Comparison of ENCODE assay signal across 31 cellular contexts in genomic region chr11:23542171-23542570, GRCh38.
"Had no signal": no experiment of that assay in that cellular context is flagged by ENCODE, and none has a peak within 500 bp of the region (broad histone marks: within the 10 kb centered on the region; RNA-seq: fewer than 3 reads in every experiment).

No MANE protein-coding gene starts in this region.

- H3K9me3 Mint-ChIP-seq: activated B cell treated with CpG ODN at 0.5 μM for 24 hours; activated CD4-positive, alpha-beta T cell treated with anti-CD3 and anti-CD28 coated beads, Interleukin-2, amount 10 ng/mL, durations not matched to agents 24 days and 14 days; activated naive CD4-positive, alpha-beta T cell treated with anti-CD3 and anti-CD28 coated beads for 36 hours; activated naive CD8-positive, alpha-beta T cell treated with anti-CD3 and anti-CD28 coated beads for 36 hours; activated T-helper 1 cell treated with anti-CD3 and anti-CD28 coated beads, Interleukin-12 subunit alpha, Interleukin-12 subunit beta, Interleukin-2, Interleukin-4 antibody, amounts not matched to agents 30 ng/mL and 10 ng/mL and 1 ng/mL, durations not matched to agents 14 hours and 24 hours and 36 hours; activated T-helper 17 cell treated with anti-CD3 and anti-CD28 coated beads, Interleukin-2, amount 50 U/mL, for 72 hours had no signal

- H3K27ac ChIP-seq: adrenal gland, body of pancreas, brain microvascular endothelial cell, breast epithelium, VCaP had no signal

- H3K4me3 Mint-ChIP-seq: activated B cell treated with CpG ODN at 0.5 μM for 24 hours; activated CD4-positive, alpha-beta memory T cell treated with anti-CD3 and anti-CD28 coated beads for 36 hours; activated CD4-positive, alpha-beta T cell treated with anti-CD3 and anti-CD28 coated beads, Interleukin-2, amount 10 ng/mL, durations not matched to agents 24 days and 14 days; activated CD8-positive, alpha-beta T cell treated with anti-CD3 and anti-CD28 coated beads for 36 hours; activated naive CD4-positive, alpha-beta T cell treated with anti-CD3 and anti-CD28 coated beads for 36 hours; activated naive CD8-positive, alpha-beta T cell treated with anti-CD3 and anti-CD28 coated beads for 36 hours; activated T-cell treated with anti-CD3 and anti-CD28 coated beads, Interleukin-2, amount 50 U/mL, for 4 hours; activated T-cell treated with anti-CD3 and anti-CD28 coated beads, Interleukin-2, amount 50 U/mL, for 72 hours; activated T-helper 1 cell treated with anti-CD3 and anti-CD28 coated beads, Interleukin-12 subunit alpha, Interleukin-12 subunit beta, Interleukin-2, Interleukin-4 antibody, amounts not matched to agents 30 ng/mL and 10 ng/mL and 1 ng/mL, durations not matched to agents 14 hours and 24 hours and 36 hours; activated T-helper 17 cell treated with anti-CD3 and anti-CD28 coated beads, Interleukin-2, amount 50 U/mL, for 72 hours; T-helper 17 cell had no signal

- H3K36me3 ChIP-seq: adrenal gland, brain microvascular endothelial cell, breast epithelium had no signal

- H3K4me3 ChIP-seq: adrenal gland, body of pancreas, breast epithelium had no signal

- H3K27me3 ChIP-seq: adrenal gland, body of pancreas, brain microvascular endothelial cell, breast epithelium had no signal

- H3K4me1 ChIP-seq: adrenal gland, body of pancreas, breast epithelium had no signal

- ATAC-seq: activated CD8-positive, alpha-beta T cell treated with anti-CD3 and anti-CD28 coated beads for 36 hours; activated naive CD4-positive, alpha-beta T cell treated with anti-CD3 and anti-CD28 coated beads, Interleukin-2, amount 50 U/mL, for 72 hours; activated T-cell treated with anti-CD3 and anti-CD28 coated beads, Interleukin-2, amount 50 U/mL, for 4 hours; activated T-cell treated with anti-CD3 and anti-CD28 coated beads, Interleukin-2, amount 50 U/mL, for 72 hours; activated T-helper 17 cell treated with anti-CD3 and anti-CD28 coated beads, Interleukin-2, amount 50 U/mL, for 72 hours; body of pancreas; T-helper 17 cell had no signal

- H3K9me3 ChIP-seq: body of pancreas, breast epithelium had no signal

- H3K27ac Mint-ChIP-seq: activated B cell treated with CpG ODN at 0.5 μM for 24 hours; activated CD4-positive, alpha-beta memory T cell treated with anti-CD3 and anti-CD28 coated beads for 36 hours; activated CD4-positive, alpha-beta T cell treated with anti-CD3 and anti-CD28 coated beads, Interleukin-2, amount 10 ng/mL, durations not matched to agents 24 days and 14 days; activated CD8-positive, alpha-beta T cell treated with anti-CD3 and anti-CD28 coated beads for 36 hours; activated naive CD4-positive, alpha-beta T cell treated with anti-CD3 and anti-CD28 coated beads for 36 hours; activated naive CD4-positive, alpha-beta T cell treated with anti-CD3 and anti-CD28 coated beads, Interleukin-2, amount 50 U/mL, for 72 hours; activated naive CD8-positive, alpha-beta T cell treated with anti-CD3 and anti-CD28 coated beads for 36 hours; activated T-cell treated with anti-CD3 and anti-CD28 coated beads, Interleukin-2, amount 50 U/mL, for 72 hours; activated T-helper 1 cell treated with anti-CD3 and anti-CD28 coated beads, Interleukin-12 subunit alpha, Interleukin-12 subunit beta, Interleukin-2, Interleukin-4 antibody, amounts not matched to agents 30 ng/mL and 10 ng/mL and 1 ng/mL, durations not matched to agents 14 hours and 24 hours and 36 hours; activated T-helper 17 cell treated with anti-CD3 and anti-CD28 coated beads, Interleukin-2, amount 50 U/mL, for 72 hours; T-helper 17 cell had no signal

- H3K36me3 Mint-ChIP-seq: activated CD4-positive, alpha-beta memory T cell treated with anti-CD3 and anti-CD28 coated beads for 36 hours; activated naive CD4-positive, alpha-beta T cell treated with anti-CD3 and anti-CD28 coated beads, Interleukin-2, amount 50 U/mL, for 72 hours; activated naive CD8-positive, alpha-beta T cell treated with anti-CD3 and anti-CD28 coated beads for 36 hours had no signal

- H3K27me3 Mint-ChIP-seq: activated B cell treated with CpG ODN at 0.5 μM for 24 hours; activated CD4-positive, alpha-beta memory T cell treated with anti-CD3 and anti-CD28 coated beads for 36 hours; activated CD4-positive, alpha-beta T cell treated with anti-CD3 and anti-CD28 coated beads, Interleukin-2, amount 10 ng/mL, durations not matched to agents 24 days and 14 days; activated CD8-positive, alpha-beta T cell treated with anti-CD3 and anti-CD28 coated beads for 36 hours; activated T-helper 17 cell treated with anti-CD3 and anti-CD28 coated beads, Interleukin-2, amount 50 U/mL, for 72 hours; T-helper 17 cell had no signal

- H3K4me1 Mint-ChIP-seq: activated CD4-positive, alpha-beta T cell treated with anti-CD3 and anti-CD28 coated beads, Interleukin-2, amount 10 ng/mL, durations not matched to agents 24 days and 14 days; activated naive CD8-positive, alpha-beta T cell treated with anti-CD3 and anti-CD28 coated beads for 36 hours; activated T-helper 17 cell treated with anti-CD3 and anti-CD28 coated beads, Interleukin-2, amount 50 U/mL, for 72 hours; T-helper 17 cell had no signal

- DNase-seq: activated B cell treated with CpG ODN at 0.5 μM for 24 hours; activated CD4-positive, alpha-beta memory T cell treated with anti-CD3 and anti-CD28 coated beads for 36 hours; activated CD4-positive, alpha-beta T cell treated with anti-CD3 and anti-CD28 coated beads for 4 hours; activated CD4-positive, alpha-beta T cell treated with anti-CD3 and anti-CD28 coated beads, Interleukin-2, amount 10 ng/mL, durations not matched to agents 24 days and 14 days; activated CD4-positive, alpha-beta T cell treated with anti-CD3 and anti-CD28 coated beads, Interleukin-2, amount 50 U/mL, for 1 hour; activated CD4-positive, alpha-beta T cell treated with anti-CD3 and anti-CD28 coated beads, Interleukin-2, amount 50 U/mL, for 4 hours; activated CD4-positive, CD25-positive, alpha-beta regulatory T cell treated with anti-CD3 and anti-CD28 coated beads, Interleukin-2, amount 50 U/mL, for 72 hours; activated CD8-positive, alpha-beta memory T cell treated with anti-CD3 and anti-CD28 coated beads, Interleukin-2, amount 50 U/mL, for 4 hours; activated CD8-positive, alpha-beta T cell treated with anti-CD3 and anti-CD28 coated beads for 36 hours; activated effector memory CD4-positive, alpha-beta T cell treated with anti-CD3 and anti-CD28 coated beads, Interleukin-2, amount 50 U/mL, for 16 hours; activated gamma-delta T cell treated with Interleukin-2 at 50 U/mL for 16 hours; activated naive CD4-positive, alpha-beta T cell; activated naive CD4-positive, alpha-beta T cell treated with anti-CD3 and anti-CD28 coated beads for 36 hours; activated naive CD4-positive, alpha-beta T cell treated with anti-CD3 and anti-CD28 coated beads, Interleukin-2, amount 50 U/mL, for 16 hours; activated naive CD8-positive, alpha-beta T cell treated with anti-CD3 and anti-CD28 coated beads for 36 hours; activated T-cell treated with anti-CD3 and anti-CD28 coated beads for 4 hours; activated T-cell treated with anti-CD3 and anti-CD28 coated beads, Interleukin-2, amount 50 U/mL, for 1 hour; activated T-cell treated with anti-CD3 and anti-CD28 coated beads, Interleukin-2, amount 50 U/mL, for 4 hours; activated T-cell treated with anti-CD3 and anti-CD28 coated beads, Interleukin-2, amount 50 U/mL, for 72 hours; adrenal gland; amniotic stem cell; aorta; body of pancreas; brain microvascular endothelial cell; central memory CD4-positive, alpha-beta T cell; T-helper 17 cell had no signal
